9 cellular contexts compared by ENCODE assay signal in the genomic region with DNA sequence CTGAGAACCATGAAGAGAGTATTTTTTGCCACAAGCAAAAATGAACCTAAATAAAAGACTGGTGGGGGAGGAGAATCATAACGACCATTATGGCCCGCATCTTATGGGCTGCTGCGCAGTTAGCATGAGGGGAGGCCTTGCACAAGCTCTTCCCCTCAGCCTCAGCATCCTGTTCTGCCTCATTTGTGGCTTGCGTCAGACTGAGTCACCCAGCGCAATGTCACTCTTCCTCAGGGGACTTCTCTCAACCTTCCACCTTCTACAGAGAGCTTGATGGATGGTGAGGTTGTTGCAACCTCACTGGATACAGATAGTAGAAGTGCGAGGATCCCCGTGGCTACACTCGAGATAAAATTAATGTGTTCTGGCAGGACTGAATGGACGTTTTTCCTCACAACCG.
DNase-seq lines count a peak whose midpoint lies in the region; ATAC-seq lines count a peak whose summit lies in the region.
"Had no signal": no experiment of that assay in that cellular context is flagged by ENCODE, and none has a peak within 500 bp of the region (broad histone marks: within the 10 kb centered on the region; RNA-seq: fewer than 3 reads in every experiment).

No MANE protein-coding gene starts in this region.

- peaks cover 16% of the 10 kb centered on the region for H3K4me1 Mint-ChIP-seq in stimulated activated effector memory CD8-positive, alpha-beta T cell treated with anti-CD3 and anti-CD28 coated beads, Interleukin-12 subunit alpha, Interleukin-12 subunit beta, amount 100 ng/mL, for 72 hours

- peak; percentile 30 to 43 for DNase-seq in activated CD4-positive, alpha-beta T cell treated with anti-CD3 and anti-CD28 coated beads, Interleukin-2, amount 50 U/mL, for 48 hours
- no peak for DNase-seq in activated CD4-positive, alpha-beta T cell treated with anti-CD3 and anti-CD28 coated beads for 1 hour
- peak; percentile 94 for DNase-seq in NOMO-1 treated with dmso at 0.1 percent for 144 hours (lab: John Stamatoyannopoulos, UW; ENCODE audit: unreplicated experiment)
- DNase-seq in effector CD4-positive, alpha-beta T cell, result peak; percentile 8
- peak; percentile 26 to 71 for DNase-seq in stimulated activated effector memory CD8-positive, alpha-beta T cell treated with anti-CD3 and anti-CD28 coated beads, Interleukin-12 subunit alpha, Interleukin-12 subunit beta, amount 100 ng/mL, for 72 hours (ENCODE audit: low spot score in 2 of 2)
- DNase-seq in inferior parietal cortex (ENCODE audit: extremely low spot score), result no peak
- DNase-seq: SHP77 treated with DMSO at 0.1 percent for 48 hours had no signal

- no peak overlapping the region for H3K4me3 Mint-ChIP-seq in stimulated activated effector memory CD8-positive, alpha-beta T cell treated with anti-CD3 and anti-CD28 coated beads, Interleukin-12 subunit alpha, Interleukin-12 subunit beta, amount 100 ng/mL, for 72 hours

- ATAC-seq in stimulated activated effector memory CD8-positive, alpha-beta T cell treated with anti-CD3 and anti-CD28 coated beads, Interleukin-12 subunit alpha, Interleukin-12 subunit beta, amount 100 ng/mL, for 72 hours, result peak; percentile 100
- ATAC-seq in HG03025 (IDR thresholded peaks at IDR 0.05; ENCODE audit: low FRiP score, unreplicated experiment) (no peak), HG02571 (IDR thresholded peaks at IDR 0.05; ENCODE audit: unreplicated experiment) (no peak)

- H3K27ac Mint-ChIP-seq in stimulated activated effector memory CD8-positive, alpha-beta T cell treated with anti-CD3 and anti-CD28 coated beads, Interleukin-12 subunit alpha, Interleukin-12 subunit beta, amount 100 ng/mL, for 72 hours, result no peak overlapping the region

- H3K36me3 Mint-ChIP-seq in stimulated activated effector memory CD8-positive, alpha-beta T cell treated with anti-CD3 and anti-CD28 coated beads, Interleukin-12 subunit alpha, Interleukin-12 subunit beta, amount 100 ng/mL, for 72 hours, result peaks cover 40% of the 10 kb centered on the region

- H3K9me3 Mint-ChIP-seq in stimulated activated effector memory CD8-positive, alpha-beta T cell treated with anti-CD3 and anti-CD28 coated beads, Interleukin-12 subunit alpha, Interleukin-12 subunit beta, amount 100 ng/mL, for 72 hours, result no peaks in the 10 kb centered on the region

Comparison
In these comparisons a context has a peak if more than half of its experiments do, and no peak if none do; other contexts are left out.
1. DNase-seq: peak in activated CD4-positive, alpha-beta T cell treated with anti-CD3 and anti-CD28 coated beads, Interleukin-2, amount 50 U/mL, for 48 hours (2 of 2), NOMO-1 treated with dmso at 0.1 percent for 144 hours (single experiment), effector CD4-positive, alpha-beta T cell (single experiment) and stimulated activated effector memory CD8-positive, alpha-beta T cell treated with anti-CD3 and anti-CD28 coated beads, Interleukin-12 subunit alpha, Interleukin-12 subunit beta, amount 100 ng/mL, for 72 hours (2 of 2); none in activated CD4-positive, alpha-beta T cell treated with anti-CD3 and anti-CD28 coated beads for 1 hour (single experiment) and inferior parietal cortex (single experiment).